ENCODE assay signal across 18 cellular contexts in the genomic region with DNA sequence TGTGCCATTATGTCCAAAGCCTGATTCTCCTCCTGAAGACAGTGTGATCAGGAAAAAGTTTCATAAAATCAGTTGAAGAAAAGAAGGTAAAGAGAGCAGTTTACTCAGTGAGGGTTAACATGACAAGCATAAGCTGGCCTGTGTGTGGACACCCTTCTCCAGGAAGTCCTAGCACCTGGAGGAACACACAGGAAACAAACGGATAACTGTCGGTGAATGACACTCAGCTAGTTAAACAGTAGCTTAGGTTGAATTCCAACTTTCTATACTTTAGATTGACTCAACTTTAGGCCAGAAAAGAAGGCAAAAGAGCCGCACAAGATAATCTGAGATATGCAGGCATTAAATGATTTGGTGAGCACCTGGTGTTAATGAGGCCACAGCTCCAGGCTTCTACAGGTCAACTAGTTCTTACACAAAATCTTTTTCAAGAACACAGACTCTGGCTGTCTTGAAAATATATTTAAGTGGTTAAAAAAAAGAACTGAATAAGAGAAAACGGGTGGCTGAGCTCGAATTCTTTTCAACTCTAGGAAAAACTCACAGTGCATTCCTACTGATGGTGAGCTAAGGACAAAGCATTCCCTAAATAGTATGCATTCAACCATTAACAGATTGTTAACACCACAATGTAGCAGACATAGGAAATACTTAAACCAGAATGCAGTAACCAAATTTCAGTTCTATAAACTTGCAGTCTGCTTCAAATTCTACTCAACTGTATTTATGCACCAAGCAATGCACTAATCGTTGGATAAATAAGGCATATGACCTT. TPM values are rescaled to one million over a fixed set of nuclear protein-coding genes. Genes with fewer than 3 reads are reported as not detected.
DNase-seq lines count a peak whose midpoint lies in the region; ATAC-seq and TF ChIP-seq lines count a peak whose summit lies in the region.
"Had no signal": no experiment of that assay in that cellular context is flagged by ENCODE, and none has a peak within 500 bp of the region (broad histone marks: within the 10 kb centered on the region; RNA-seq: fewer than 3 reads in every experiment).

No MANE protein-coding gene starts in this region.

- H3K27me3 Mint-ChIP-seq in activated CD4-positive, alpha-beta T cell treated with anti-CD3 and anti-CD28 coated beads, Interleukin-2, amount 10 ng/mL, durations not matched to agents 7 days and 5 days = no peaks in the 10 kb centered on the region

- H3K9ac ChIP-seq in HUES6 (ENCODE audit: low read length) = peak overlapping the region; percentile 57

- peak; percentile 80 for DNase-seq in epithelial cell of proximal tubule (ENCODE audit: low read depth)
- DNase-seq in left colon = peak; percentile 29 to 69
- DNase-seq in retinal pigment epithelial cell (ENCODE audit: low read depth) = peak; percentile 29
- DNase-seq in NCI-H2107 (lab: John Stamatoyannopoulos, UW) = no peak
- no peak for DNase-seq in activated CD4-positive, alpha-beta T cell treated with anti-CD3 and anti-CD28 coated beads, Interleukin-2, amount 10 ng/mL, durations not matched to agents 7 days and 5 days
- DNase-seq: activated CD4-positive, CD25-positive, alpha-beta regulatory T cell; activated gamma-delta T cell; amygdala; gastrocnemius medialis; MV-4-11; NCI-H2029; SIG-M5; T-helper 2 cell; testis had no signal

- TF ChIP-seq CTCF in epithelial cell of proximal tubule (conservative IDR thresholded peaks at IDR 0.05; ENCODE audit: low read depth, low read length) (no peak), retinal pigment epithelial cell (conservative IDR thresholded peaks at IDR 0.05; ENCODE audit: low read depth, low read length) (no peak)

- no peaks in the 10 kb centered on the region for H3K4me1 Mint-ChIP-seq in activated CD4-positive, alpha-beta T cell treated with anti-CD3 and anti-CD28 coated beads, Interleukin-2, amount 10 ng/mL, durations not matched to agents 7 days and 5 days

- peaks cover 17% of the 10 kb centered on the region for H3K9me3 ChIP-seq in HUES6 (ENCODE audit: control insufficient read depth, insufficient read depth, low read depth, low read length)
- H3K9me3 ChIP-seq: gastrocnemius medialis, testis had no signal

- H3K4me3 ChIP-seq in HUES6 (ENCODE audit: low read depth, low read length) (peak overlapping the region; percentile 18; the same call in 1 of the 2 replicates), epithelial cell of proximal tubule (ENCODE audit: low read depth, low read length) (no peak overlapping the region), retinal pigment epithelial cell (ENCODE audit: low read length) (no peak overlapping the region)
- H3K4me3 ChIP-seq: gastrocnemius medialis, GM12878, testis had no signal

- H3K9me3 Mint-ChIP-seq in activated CD4-positive, alpha-beta T cell treated with anti-CD3 and anti-CD28 coated beads, Interleukin-2, amount 10 ng/mL, durations not matched to agents 7 days and 5 days = no peaks in the 10 kb centered on the region

- no peaks in the 10 kb centered on the region for H3K36me3 Mint-ChIP-seq in activated CD4-positive, alpha-beta T cell treated with anti-CD3 and anti-CD28 coated beads, Interleukin-2, amount 10 ng/mL, durations not matched to agents 7 days and 5 days (ENCODE audit: low read depth)

- CTCF ChIA-PET in activated CD4-positive, alpha-beta T cell treated with anti-CD3 and anti-CD28 coated beads, Interleukin-2, amount 10 ng/mL, durations not matched to agents 7 days and 5 days (lab: Charles Lee) = interaction anchor here (1.1 kb wide), 1 partner anchor 11 kb away, joined by 3 read pairs; no protein-coding TSS in a partner anchor

- no peaks in the 10 kb centered on the region for H3K36me3 ChIP-seq in HUES6 (ENCODE audit: control insufficient read depth, insufficient read depth, low read length)
- H3K36me3 ChIP-seq: gastrocnemius medialis had no signal

- H3K4me1 ChIP-seq in HUES6 (ENCODE audit: control insufficient read depth, insufficient read depth, low read length) = peaks cover 21% of the 10 kb centered on the region
- H3K4me1 ChIP-seq: gastrocnemius medialis, testis had no signal

- no peaks in the 10 kb centered on the region for H3K27me3 ChIP-seq in HUES6 (ENCODE audit: control insufficient read depth, insufficient read depth, low read length)
- H3K27me3 ChIP-seq: gastrocnemius medialis, testis had no signal

- POLR2A ChIA-PET in activated CD4-positive, alpha-beta T cell treated with anti-CD3 and anti-CD28 coated beads, Interleukin-2, amount 10 ng/mL, durations not matched to agents 7 days and 5 days (lab: Charles Lee) = no interaction called here

- no peak overlapping the region for H3K4me3 Mint-ChIP-seq in activated CD4-positive, alpha-beta T cell treated with anti-CD3 and anti-CD28 coated beads, Interleukin-2, amount 10 ng/mL, durations not matched to agents 7 days and 5 days

- intact Hi-C loops in left colon (cut with DNase I, micrococcal nuclease) = no loop called here

- H3K27ac ChIP-seq in HUES6 (ENCODE audit: low read depth, low read length) = peak overlapping the region; percentile 96
- H3K27ac ChIP-seq: gastrocnemius medialis, testis had no signal

- ATAC-seq in left colon (peak; percentile 75), GM21723 (IDR thresholded peaks at IDR 0.05; ENCODE audit: unreplicated experiment) (no peak), HG02938 (IDR thresholded peaks at IDR 0.05; ENCODE audit: unreplicated experiment) (no peak)
- ATAC-seq: gastrocnemius medialis, GM12878 had no signal

- no peak overlapping the region for H3K27ac Mint-ChIP-seq in activated CD4-positive, alpha-beta T cell treated with anti-CD3 and anti-CD28 coated beads, Interleukin-2, amount 10 ng/mL, durations not matched to agents 7 days and 5 days

RNA-seq across cellular contexts. Expression of a gene that starts 56.9 kb away (rescaled TPM):
- 3.8 TPM in 1 of 2 replicates, not detected in the other for total RNA-seq in epithelial cell of proximal tubule
- 1,000 to 10,000 TPM; 1,490 to 2,025 TPM for total RNA-seq in left colon
- not detected for total RNA-seq in activated CD4-positive, alpha-beta T cell treated with anti-CD3 and anti-CD28 coated beads, Interleukin-2, amount 10 ng/mL, durations not matched to agents 7 days and 5 days

Comparison
In these comparisons a context has a peak if more than half of its experiments do, and no peak if none do; other contexts are left out.
1. DNase-seq: peak in epithelial cell of proximal tubule (single experiment), left colon (2 of 2) and retinal pigment epithelial cell (single experiment); none in NCI-H2107 (single experiment) and activated CD4-positive, alpha-beta T cell treated with anti-CD3 and anti-CD28 coated beads, Interleukin-2, amount 10 ng/mL, durations not matched to agents 7 days and 5 days (single experiment).
2. RNA of a gene that starts 56.9 kb away (total RNA-seq): 1,490 to 2,025 TPM in left colon; 3.8 TPM in epithelial cell of proximal tubule and not detected in activated CD4-positive, alpha-beta T cell treated with anti-CD3 and anti-CD28 coated beads, Interleukin-2, amount 10 ng/mL, durations not matched to agents 7 days and 5 days; every median in the first group is over 100 times any median in the second.